ENCODE assay signal across 15 cellular contexts in genomic region chr4:38846015-38846414, GRCh38. TPM values are rescaled to one million over a fixed set of nuclear protein-coding genes. Genes with fewer than 3 reads are reported as not detected.
"Had no signal": no experiment of that assay in that cellular context is flagged by ENCODE, and none has a peak within 500 bp of the region (broad histone marks: within the 10 kb centered on the region; RNA-seq: fewer than 3 reads in every experiment).

No MANE protein-coding gene starts in this region.

- DNase-seq: activated CD4-positive, alpha-beta memory T cell treated with anti-CD3 and anti-CD28 coated beads for 36 hours; activated CD4-positive, alpha-beta T cell treated with anti-CD3 and anti-CD28 coated beads for 36 hours; activated T-cell treated with anti-CD3 and anti-CD28 coated beads for 4 hours; amygdala; effector memory CD8-positive, alpha-beta T cell; esophagus squamous epithelium; foreskin fibroblast; mesendoderm; naive thymus-derived CD8-positive, alpha-beta T cell; sigmoid colon; stimulated activated CD4-positive, alpha-beta T cell treated with anti-CD3 and anti-CD28 coated beads, Interleukin-4, amount 100 ng/mL, for 24 hours; stimulated activated naive CD4-positive, alpha-beta T cell; T-helper 2 cell had no signal

- H3K9ac ChIP-seq: parathyroid adenoma had no signal

- H3K27me3 ChIP-seq: esophagus squamous epithelium, sigmoid colon had no signal

- H3K27me3 Mint-ChIP-seq: activated CD4-positive, alpha-beta memory T cell treated with anti-CD3 and anti-CD28 coated beads for 36 hours; activated CD4-positive, alpha-beta T cell treated with anti-CD3 and anti-CD28 coated beads for 36 hours; activated naive CD8-positive, alpha-beta T cell; naive thymus-derived CD8-positive, alpha-beta T cell had no signal

- H3K9me3 ChIP-seq: esophagus squamous epithelium, sigmoid colon had no signal

- H3K27ac Mint-ChIP-seq: activated CD4-positive, alpha-beta memory T cell treated with anti-CD3 and anti-CD28 coated beads for 36 hours; activated CD4-positive, alpha-beta T cell treated with anti-CD3 and anti-CD28 coated beads for 36 hours; activated naive CD8-positive, alpha-beta T cell; effector memory CD8-positive, alpha-beta T cell; naive thymus-derived CD8-positive, alpha-beta T cell had no signal

- H3K4me3 ChIP-seq: esophagus squamous epithelium, sigmoid colon had no signal

- H3K36me3 ChIP-seq: esophagus squamous epithelium, sigmoid colon had no signal

- H3K27ac ChIP-seq: esophagus squamous epithelium, parathyroid adenoma, sigmoid colon had no signal

- H3K4me3 Mint-ChIP-seq: activated CD4-positive, alpha-beta memory T cell treated with anti-CD3 and anti-CD28 coated beads for 36 hours; activated CD4-positive, alpha-beta T cell treated with anti-CD3 and anti-CD28 coated beads for 36 hours; activated naive CD8-positive, alpha-beta T cell; effector memory CD8-positive, alpha-beta T cell; naive thymus-derived CD8-positive, alpha-beta T cell had no signal

- H3K4me1 ChIP-seq: esophagus squamous epithelium, parathyroid adenoma, sigmoid colon had no signal

- H2AFZ ChIP-seq: parathyroid adenoma had no signal

- H3K79me2 ChIP-seq: parathyroid adenoma had no signal

- H3K4me1 Mint-ChIP-seq: activated CD4-positive, alpha-beta T cell treated with anti-CD3 and anti-CD28 coated beads for 36 hours had no signal

- H3K9me3 Mint-ChIP-seq: effector memory CD8-positive, alpha-beta T cell had no signal

- ATAC-seq: activated CD4-positive, alpha-beta T cell treated with anti-CD3 and anti-CD28 coated beads for 36 hours; effector memory CD8-positive, alpha-beta T cell; naive thymus-derived CD8-positive, alpha-beta T cell had no signal

RNA-seq across cellular contexts. Expression of gene FAM114A1, which starts 21.6 kb away (rescaled TPM):
- polyA plus RNA-seq: naive thymus-derived CD8-positive, alpha-beta T cell had no signal
